In genomic region chr12:1696800-1697199, GRCh38 we compare ENCODE assay signal across 16 cellular contexts. TPM values are rescaled to one million over a fixed set of nuclear protein-coding genes. Genes with fewer than 3 reads are reported as not detected.
DNase-seq lines count a peak whose midpoint lies in the region; ATAC-seq and TF ChIP-seq lines count a peak whose summit lies in the region.
"Had no signal": no experiment of that assay in that cellular context is flagged by ENCODE, and none has a peak within 500 bp of the region (broad histone marks: within the 10 kb centered on the region; RNA-seq: fewer than 3 reads in every experiment).

No MANE protein-coding gene starts in this region.

- intact Hi-C loops in MCF 10A (cut with micrococcal nuclease) (no loop called here), breast epithelium (cut with DNase I; ENCODE audit: low total_unique reads) (no loop called here), right cardiac atrium (cut with DNase I) (no loop called here)

- DNase-seq in MCF 10A (ENCODE audit: unreplicated experiment) (no peak), breast epithelium (ENCODE audit: low spot score in 2 of 2) (no peak), right cardiac atrium (no peak)
- DNase-seq in activated naive CD4-positive, alpha-beta T cell treated with anti-CD3 and anti-CD28 coated beads, Interleukin-2, amount 10 ng/mL, durations not matched to agents 7 days and 5 days = no peak
- DNase-seq: Karpas-422, NCI-H1417, NCI-H2029, NCI-H2171 treated with DMSO at 0.1 percent for 48 hours, NCI-H524, SIG-M5 had no signal

- no peak for TF ChIP-seq CTCF in MCF 10A (IDR thresholded peaks at IDR 0.05; ENCODE audit: unreplicated experiment)
- no peak for TF ChIP-seq CTCF in breast epithelium (IDR thresholded peaks at IDR 0.05)
- no peak for TF ChIP-seq CTCF in VCaP (conservative IDR thresholded peaks at IDR 0.05)
- no peak for TF ChIP-seq CTCF in nephron (IDR thresholded peaks at IDR 0.05; ENCODE audit: unreplicated experiment in 3 of 3)

- ATAC-seq in GM21423 (IDR thresholded peaks at IDR 0.05; ENCODE audit: unreplicated experiment) = no peak
- no peak for ATAC-seq in GM21529 (IDR thresholded peaks at IDR 0.05; ENCODE audit: unreplicated experiment)
- no peak for ATAC-seq in right cardiac atrium

- POLR2A ChIA-PET in MCF 10A (lab: Yijun Ruan, JAX) = interaction anchor here (0.6 to 1.8 kb wide), 5 partner anchors 9 to 80 kb away, joined by 3 to 6 read pairs (median 4); no protein-coding TSS in a partner anchor

- BruUV-seq in MCF 10A (replicated peaks; lab: Mats Ljungman, UMichigan) = no TSS peak

- no peaks in the 10 kb centered on the region for H3K4me1 ChIP-seq in breast epithelium
- H3K4me1 ChIP-seq in right cardiac atrium (ENCODE audit: control insufficient read depth, insufficient read depth, low read length) = peaks cover 11% of the 10 kb centered on the region

- no peaks in the 10 kb centered on the region for H3K27me3 Mint-ChIP-seq in MCF 10A (ENCODE audit: insufficient read depth, unreplicated experiment)
- no peaks in the 10 kb centered on the region for H3K27me3 Mint-ChIP-seq in nephron (ENCODE audit: low read depth)
- H3K27me3 Mint-ChIP-seq in activated naive CD4-positive, alpha-beta T cell treated with anti-CD3 and anti-CD28 coated beads, Interleukin-2, amount 10 ng/mL, durations not matched to agents 7 days and 5 days = no peaks in the 10 kb centered on the region

- H3K27me3 ChIP-seq in breast epithelium = no peaks in the 10 kb centered on the region
- no peaks in the 10 kb centered on the region for H3K27me3 ChIP-seq in right cardiac atrium (ENCODE audit: control insufficient read depth, insufficient read depth)

- H3K4me3 ChIP-seq in breast epithelium (no peak overlapping the region), right cardiac atrium (ENCODE audit: low read length) (no peak overlapping the region)
- H3K4me3 ChIP-seq: HAP-1 had no signal

- H3K36me3 Mint-ChIP-seq in MCF 10A (ENCODE audit: insufficient read depth, unreplicated experiment) (peaks cover 25% of the 10 kb centered on the region), nephron (ENCODE audit: low read depth) (peaks cover 16% of the 10 kb centered on the region)
- peaks cover 20% of the 10 kb centered on the region for H3K36me3 Mint-ChIP-seq in activated naive CD4-positive, alpha-beta T cell treated with anti-CD3 and anti-CD28 coated beads, Interleukin-2, amount 10 ng/mL, durations not matched to agents 7 days and 5 days

- CTCF ChIA-PET in MCF 10A (lab: Yijun Ruan, JAX) = interaction anchor here (0.6 to 4.3 kb wide), 7 partner anchors 14 to 843 kb away, joined by 3 to 23 read pairs (median 7); no protein-coding TSS in a partner anchor
- CTCF ChIA-PET in activated naive CD4-positive, alpha-beta T cell treated with anti-CD3 and anti-CD28 coated beads, Interleukin-2, amount 10 ng/mL, durations not matched to agents 7 days and 5 days (lab: Charles Lee) = interaction anchor here (0.6 to 2.2 kb wide), 2 partner anchors 94 to 112 kb away, joined by 3 to 8 read pairs; no protein-coding TSS in a partner anchor

- H3K36me3 ChIP-seq in breast epithelium = no peaks in the 10 kb centered on the region

- H3K27ac ChIP-seq in breast epithelium = no peak overlapping the region
- H3K27ac ChIP-seq in VCaP = peak overlapping the region; percentile 7; the same call in 1 of the 2 replicates
- no peak overlapping the region for H3K27ac ChIP-seq in right cardiac atrium (ENCODE audit: low read length)
- H3K27ac ChIP-seq: 22Rv1 had no signal

- H3K4me3 Mint-ChIP-seq in MCF 10A (ENCODE audit: unreplicated experiment) (no peak overlapping the region), nephron (no peak overlapping the region)
- no peak overlapping the region for H3K4me3 Mint-ChIP-seq in activated naive CD4-positive, alpha-beta T cell treated with anti-CD3 and anti-CD28 coated beads, Interleukin-2, amount 10 ng/mL, durations not matched to agents 7 days and 5 days

- peak overlapping the region; percentile 44 for H3K27ac Mint-ChIP-seq in MCF 10A (ENCODE audit: low read depth, unreplicated experiment)
- H3K27ac Mint-ChIP-seq in nephron = peak overlapping the region in 2 of 3 experiments; percentile 8 to 57
- no peak overlapping the region for H3K27ac Mint-ChIP-seq in activated naive CD4-positive, alpha-beta T cell treated with anti-CD3 and anti-CD28 coated beads, Interleukin-2, amount 10 ng/mL, durations not matched to agents 7 days and 5 days

- H3K9me3 Mint-ChIP-seq in MCF 10A (ENCODE audit: unreplicated experiment) = no peaks in the 10 kb centered on the region
- no peaks in the 10 kb centered on the region for H3K9me3 Mint-ChIP-seq in nephron
- H3K9me3 Mint-ChIP-seq in activated naive CD4-positive, alpha-beta T cell treated with anti-CD3 and anti-CD28 coated beads, Interleukin-2, amount 10 ng/mL, durations not matched to agents 7 days and 5 days = no peaks in the 10 kb centered on the region

- TF ChIP-seq POLR2A in breast epithelium (IDR thresholded peaks at IDR 0.05) = no peak

- peaks cover 32% of the 10 kb centered on the region for H3K4me1 Mint-ChIP-seq in MCF 10A (ENCODE audit: insufficient read depth, unreplicated experiment)
- H3K4me1 Mint-ChIP-seq in nephron = peaks cover 34% of the 10 kb centered on the region
- peaks cover 46% of the 10 kb centered on the region for H3K4me1 Mint-ChIP-seq in activated naive CD4-positive, alpha-beta T cell treated with anti-CD3 and anti-CD28 coated beads, Interleukin-2, amount 10 ng/mL, durations not matched to agents 7 days and 5 days

- H3K9me3 ChIP-seq in breast epithelium (no peaks in the 10 kb centered on the region), right cardiac atrium (ENCODE audit: control insufficient read depth, low read length) (no peaks in the 10 kb centered on the region)
- H3K9me3 ChIP-seq: HAP-1 had no signal

RNA-seq across cellular contexts. Expression of gene ADIPOR2, which starts 5.9 kb away (rescaled TPM):
- total RNA-seq in MCF 10A (2022) (50.4 and 58.5 TPM in 2 replicates), breast epithelium (10 to 100 TPM; 44.3 to 58.2 (median 48.8) TPM), right cardiac atrium (10 to 100 TPM; 36.4 to 52.0 (median 42.8) TPM)
- 28.1 TPM for polyA plus RNA-seq in right cardiac atrium
